35 cellular contexts compared by ENCODE assay signal in the genomic region with DNA sequence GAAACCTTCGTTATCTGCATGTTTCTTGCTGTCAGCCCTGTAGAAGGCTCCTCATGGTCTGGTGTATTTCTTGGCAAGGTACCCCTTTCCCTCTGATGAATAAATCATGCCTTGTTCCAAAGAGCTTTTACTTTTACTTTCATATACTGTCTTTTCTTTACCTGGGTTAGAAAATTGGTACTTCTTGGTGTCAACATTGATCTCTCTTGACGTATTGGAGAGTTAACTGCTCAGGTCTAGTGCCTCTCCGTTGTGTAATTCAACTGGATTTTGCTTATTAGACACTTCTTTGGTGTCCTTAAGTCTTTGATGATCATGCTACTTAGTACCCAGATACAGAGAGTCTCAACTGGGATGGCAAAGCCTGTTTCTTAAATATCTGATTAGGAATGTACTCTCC.
A peak's percentile ranks its signal among the peaks of the same experiment; 100 is the strongest.
DNase-seq lines count a peak whose midpoint lies in the region; ATAC-seq and TF ChIP-seq lines count a peak whose summit lies in the region.
"Had no signal": no experiment of that assay in that cellular context is flagged by ENCODE, and none has a peak within 500 bp of the region (broad histone marks: within the 10 kb centered on the region; RNA-seq: fewer than 3 reads in every experiment).

No MANE protein-coding gene starts in this region.

- H2AFZ ChIP-seq in osteoblast (ENCODE audit: low read length), result no peak overlapping the region
- H2AFZ ChIP-seq: GM23248 had no signal

- H3K27me3 Mint-ChIP-seq in stimulated activated naive CD8-positive, alpha-beta T cell treated with anti-CD3 and anti-CD28 coated beads, Interleukin-15, amount 100 ng/mL, for 72 hours, result no peaks in the 10 kb centered on the region
- peaks cover 11% of the 10 kb centered on the region for H3K27me3 Mint-ChIP-seq in T-helper 2 cell treated with Interferon-gamma antibody and Interleukin-4, amounts not matched to agents 5 μg/mL and 100 μg/mL, for 36 hours (ENCODE audit: low read depth)
- H3K27me3 Mint-ChIP-seq: activated naive CD8-positive, alpha-beta T cell treated with anti-CD3 and anti-CD28 coated beads, Interleukin-2, amount 10 ng/mL, durations not matched to agents 7 days and 5 days; central memory CD8-positive, alpha-beta T cell; type B pancreatic cell had no signal

- ATAC-seq in stimulated activated naive CD8-positive, alpha-beta T cell treated with anti-CD3 and anti-CD28 coated beads, Interleukin-15, amount 100 ng/mL, for 72 hours, result no peak
- no peak for ATAC-seq in stimulated activated naive CD8-positive, alpha-beta T cell treated with anti-CD3 and anti-CD28 coated beads, Interleukin-15, Interleukin-2, amounts not matched to agents 100 U/mL and 50 U/mL, for 24 hours
- no peak for ATAC-seq in HG03097 (IDR thresholded peaks at IDR 0.05; ENCODE audit: low FRiP score, unreplicated experiment)
- ATAC-seq: esophagus mucosa, left ventricle myocardium superior had no signal

- no peak overlapping the region for H3K4me2 ChIP-seq in osteoblast (ENCODE audit: insufficient read depth, low read length)
- H3K4me2 ChIP-seq: BLaER1 had no signal

- no peak for DNase-seq in stimulated activated naive CD8-positive, alpha-beta T cell treated with anti-CD3 and anti-CD28 coated beads, Interleukin-15, amount 100 ng/mL, for 72 hours
- no peak for DNase-seq in stimulated activated naive CD8-positive, alpha-beta T cell treated with anti-CD3 and anti-CD28 coated beads, Interleukin-15, Interleukin-2, amounts not matched to agents 100 U/mL and 50 U/mL, for 24 hours
- DNase-seq in T-helper 2 cell treated with Interferon-gamma antibody and Interleukin-4, amounts not matched to agents 5 μg/mL and 100 μg/mL, for 36 hours (ENCODE audit: low spot score), result no peak
- DNase-seq in inferior parietal cortex (ENCODE audit: extremely low spot score), result peak; percentile 60
- no peak for DNase-seq in osteoblast (ENCODE audit: insufficient read length, low spot score, missing footprints)
- DNase-seq in coronary artery (ENCODE audit: low spot score), result no peak
- DNase-seq: activated CD4-positive, alpha-beta T cell treated with anti-CD3 and anti-CD28 coated beads, Interleukin-2, amount 10 ng/mL, durations not matched to agents 24 days and 14 days; activated CD8-positive, alpha-beta memory T cell treated with anti-CD3 and anti-CD28 coated beads for 24 hours; activated gamma-delta T cell treated with Interleukin-2 at 50 U/mL for 16 hours; activated naive CD8-positive, alpha-beta T cell treated with anti-CD3 and anti-CD28 coated beads, Interleukin-2, amount 10 ng/mL, durations not matched to agents 7 days and 5 days; activated T-cell treated with anti-CD3 and anti-CD28 coated beads, Interleukin-2, amount 50 U/mL, for 24 hours; dermis blood vessel endothelial cell; GM23248; left ventricle myocardium superior; MM.1S; naive B cell; NCI-H2081; NCI-H82; RPMI8226; sigmoid colon; SJCRH30; stimulated activated CD4-positive, alpha-beta T cell treated with anti-CD3 and anti-CD28 coated beads, Interleukin-12 subunit alpha, Interleukin-12 subunit beta, amount 100 ng/mL, for 4 hours; stimulated activated CD4-positive, alpha-beta T cell treated with anti-CD3 and anti-CD28 coated beads, Interleukin-2, amount 100 ng/mL, for 48 hours; SW 1271; T-helper 9 cell; WERI-Rb-1 had no signal

- no peaks in the 10 kb centered on the region for H3K79me2 ChIP-seq in osteoblast (ENCODE audit: insufficient read depth, low read length)

- H3K36me3 Mint-ChIP-seq in T-helper 2 cell treated with Interferon-gamma antibody and Interleukin-4, amounts not matched to agents 5 μg/mL and 100 μg/mL, for 36 hours (ENCODE audit: low read depth), result no peaks in the 10 kb centered on the region
- H3K36me3 Mint-ChIP-seq: activated naive CD8-positive, alpha-beta T cell treated with anti-CD3 and anti-CD28 coated beads, Interleukin-2, amount 10 ng/mL, durations not matched to agents 7 days and 5 days; naive B cell; type B pancreatic cell had no signal

- H3K9me3 ChIP-seq in osteoblast (ENCODE audit: low read depth, low read length), result no peaks in the 10 kb centered on the region
- H3K9me3 ChIP-seq: BLaER1, prostate gland, sigmoid colon, SJCRH30 had no signal

- peak overlapping the region in 1 of 2 donors; percentile 36 for H3K27ac Mint-ChIP-seq in stimulated activated naive CD8-positive, alpha-beta T cell treated with anti-CD3 and anti-CD28 coated beads, Interleukin-15, amount 100 ng/mL, for 72 hours
- no peak overlapping the region for H3K27ac Mint-ChIP-seq in T-helper 2 cell treated with Interferon-gamma antibody and Interleukin-4, amounts not matched to agents 5 μg/mL and 100 μg/mL, for 36 hours
- H3K27ac Mint-ChIP-seq: activated CD4-positive, alpha-beta T cell treated with anti-CD3 and anti-CD28 coated beads, Interleukin-2, amount 10 ng/mL, durations not matched to agents 24 days and 14 days; activated naive CD8-positive, alpha-beta T cell treated with anti-CD3 and anti-CD28 coated beads, Interleukin-2, amount 10 ng/mL, durations not matched to agents 7 days and 5 days; activated T-cell treated with anti-CD3 and anti-CD28 coated beads, Interleukin-2, amount 50 U/mL, for 24 hours; naive B cell; type B pancreatic cell had no signal

- no peaks in the 10 kb centered on the region for H3K9me3 Mint-ChIP-seq in stimulated activated naive CD8-positive, alpha-beta T cell treated with anti-CD3 and anti-CD28 coated beads, Interleukin-15, amount 100 ng/mL, for 72 hours
- H3K9me3 Mint-ChIP-seq in T-helper 2 cell treated with Interferon-gamma antibody and Interleukin-4, amounts not matched to agents 5 μg/mL and 100 μg/mL, for 36 hours, result no peaks in the 10 kb centered on the region
- H3K9me3 Mint-ChIP-seq: activated naive CD8-positive, alpha-beta T cell treated with anti-CD3 and anti-CD28 coated beads, Interleukin-2, amount 10 ng/mL, durations not matched to agents 7 days and 5 days; activated T-cell treated with anti-CD3 and anti-CD28 coated beads, Interleukin-2, amount 50 U/mL, for 24 hours; central memory CD8-positive, alpha-beta T cell; type B pancreatic cell had no signal

- TF ChIP-seq CTCF in osteoblast (IDR thresholded peaks at IDR 0.05; ENCODE audit: extremely low read depth, low read depth, low read length) (no peak), coronary artery (IDR thresholded peaks at IDR 0.05) (no peak)

- no peaks in the 10 kb centered on the region for H3K4me1 ChIP-seq in osteoblast (ENCODE audit: insufficient read depth, low read length)
- H3K4me1 ChIP-seq: BLaER1, prostate gland, sigmoid colon, SJCRH30 had no signal

- H3K27me3 ChIP-seq in osteoblast (ENCODE audit: insufficient read depth, low read length), result no peaks in the 10 kb centered on the region
- H3K27me3 ChIP-seq: BLaER1, sigmoid colon had no signal

- H3K4me3 ChIP-seq in osteoblast (ENCODE audit: insufficient read depth, low read length) (no peak overlapping the region), coronary artery (no peak overlapping the region)
- H3K4me3 ChIP-seq: BLaER1, GM23248, prostate gland, sigmoid colon, SJCRH30 had no signal

- H3K4me1 Mint-ChIP-seq in stimulated activated naive CD8-positive, alpha-beta T cell treated with anti-CD3 and anti-CD28 coated beads, Interleukin-15, amount 100 ng/mL, for 72 hours, result peaks cover 25% of the 10 kb centered on the region
- H3K4me1 Mint-ChIP-seq in T-helper 2 cell treated with Interferon-gamma antibody and Interleukin-4, amounts not matched to agents 5 μg/mL and 100 μg/mL, for 36 hours (ENCODE audit: low read depth), result peaks cover 12% of the 10 kb centered on the region
- H3K4me1 Mint-ChIP-seq: central memory CD8-positive, alpha-beta T cell; naive B cell had no signal

- peak overlapping the region; percentile 32 to 42 for H3K4me3 Mint-ChIP-seq in stimulated activated naive CD8-positive, alpha-beta T cell treated with anti-CD3 and anti-CD28 coated beads, Interleukin-15, amount 100 ng/mL, for 72 hours
- peak overlapping the region; percentile 15 for H3K4me3 Mint-ChIP-seq in T-helper 2 cell treated with Interferon-gamma antibody and Interleukin-4, amounts not matched to agents 5 μg/mL and 100 μg/mL, for 36 hours
- H3K4me3 Mint-ChIP-seq: activated CD4-positive, alpha-beta T cell treated with anti-CD3 and anti-CD28 coated beads, Interleukin-2, amount 10 ng/mL, durations not matched to agents 24 days and 14 days; activated naive CD8-positive, alpha-beta T cell treated with anti-CD3 and anti-CD28 coated beads, Interleukin-2, amount 10 ng/mL, durations not matched to agents 7 days and 5 days; activated T-cell treated with anti-CD3 and anti-CD28 coated beads, Interleukin-2, amount 50 U/mL, for 24 hours; central memory CD8-positive, alpha-beta T cell; naive B cell; type B pancreatic cell had no signal

- no peaks in the 10 kb centered on the region for H3K36me3 ChIP-seq in osteoblast (ENCODE audit: insufficient read depth, low read length)
- H3K36me3 ChIP-seq: BLaER1, prostate gland, sigmoid colon, SJCRH30, WERI-Rb-1 had no signal

- no peaks in the 10 kb centered on the region for H4K20me1 ChIP-seq in osteoblast (ENCODE audit: insufficient read depth, low read length)
- H4K20me1 ChIP-seq: BLaER1 had no signal

- H3K27ac ChIP-seq in temporal lobe (ENCODE audit: low read depth, low read length) (peak overlapping the region; percentile 82), osteoblast (ENCODE audit: low read depth, low read length) (no peak overlapping the region), coronary artery (no peak overlapping the region)
- H3K27ac ChIP-seq: BLaER1, GM23248, HL-60, KMS-11, prostate gland, sigmoid colon, SJCRH30, WERI-Rb-1 had no signal
